Comparison of ENCODE assay signal across 1 cellular context in the genomic region with DNA sequence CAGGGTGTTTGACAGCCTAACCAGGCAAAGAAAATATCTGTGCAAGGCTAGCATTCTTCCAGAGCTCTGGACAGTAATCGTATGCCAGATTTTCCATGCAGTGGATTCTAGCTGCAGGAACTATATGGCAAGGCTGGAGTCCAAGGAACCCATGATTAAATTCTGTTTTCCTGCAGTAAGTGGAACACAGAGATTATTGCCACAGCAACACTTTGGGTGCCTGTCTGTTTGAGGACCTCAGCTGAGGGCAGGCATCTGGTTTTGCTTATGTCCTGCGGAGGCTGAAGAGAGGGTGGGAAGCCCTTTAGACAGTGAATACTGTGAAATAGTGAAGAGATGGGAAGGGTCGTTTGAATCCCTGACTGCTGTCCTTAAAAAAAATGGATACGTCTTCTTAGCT.
TF ChIP-seq lines count a peak whose summit lies in the region.

No MANE protein-coding gene starts in this region.

TF ChIP-seq in GM23338, 12 proteins besides CTCF, POLR2A, EP300 and RAD21 (continued from another document):
- TF ChIP-seq, protein P1, sequence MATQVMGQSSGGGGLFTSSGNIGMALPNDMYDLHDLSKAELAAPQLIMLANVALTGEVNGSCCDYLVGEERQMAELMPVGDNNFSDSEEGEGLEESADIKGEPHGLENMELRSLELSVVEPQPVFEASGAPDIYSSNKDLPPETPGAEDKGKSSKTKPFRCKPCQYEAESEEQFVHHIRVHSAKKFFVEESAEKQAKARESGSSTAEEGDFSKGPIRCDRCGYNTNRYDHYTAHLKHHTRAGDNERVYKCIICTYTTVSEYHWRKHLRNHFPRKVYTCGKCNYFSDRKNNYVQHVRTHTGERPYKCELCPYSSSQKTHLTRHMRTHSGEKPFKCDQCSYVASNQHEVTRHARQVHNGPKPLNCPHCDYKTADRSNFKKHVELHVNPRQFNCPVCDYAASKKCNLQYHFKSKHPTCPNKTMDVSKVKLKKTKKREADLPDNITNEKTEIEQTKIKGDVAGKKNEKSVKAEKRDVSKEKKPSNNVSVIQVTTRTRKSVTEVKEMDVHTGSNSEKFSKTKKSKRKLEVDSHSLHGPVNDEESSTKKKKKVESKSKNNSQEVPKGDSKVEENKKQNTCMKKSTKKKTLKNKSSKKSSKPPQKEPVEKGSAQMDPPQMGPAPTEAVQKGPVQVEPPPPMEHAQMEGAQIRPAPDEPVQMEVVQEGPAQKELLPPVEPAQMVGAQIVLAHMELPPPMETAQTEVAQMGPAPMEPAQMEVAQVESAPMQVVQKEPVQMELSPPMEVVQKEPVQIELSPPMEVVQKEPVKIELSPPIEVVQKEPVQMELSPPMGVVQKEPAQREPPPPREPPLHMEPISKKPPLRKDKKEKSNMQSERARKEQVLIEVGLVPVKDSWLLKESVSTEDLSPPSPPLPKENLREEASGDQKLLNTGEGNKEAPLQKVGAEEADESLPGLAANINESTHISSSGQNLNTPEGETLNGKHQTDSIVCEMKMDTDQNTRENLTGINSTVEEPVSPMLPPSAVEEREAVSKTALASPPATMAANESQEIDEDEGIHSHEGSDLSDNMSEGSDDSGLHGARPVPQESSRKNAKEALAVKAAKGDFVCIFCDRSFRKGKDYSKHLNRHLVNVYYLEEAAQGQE (IDR thresholded peaks at IDR 0.05; ENCODE audit: unreplicated experiment), result no peak
- TF ChIP-seq, protein P2, sequence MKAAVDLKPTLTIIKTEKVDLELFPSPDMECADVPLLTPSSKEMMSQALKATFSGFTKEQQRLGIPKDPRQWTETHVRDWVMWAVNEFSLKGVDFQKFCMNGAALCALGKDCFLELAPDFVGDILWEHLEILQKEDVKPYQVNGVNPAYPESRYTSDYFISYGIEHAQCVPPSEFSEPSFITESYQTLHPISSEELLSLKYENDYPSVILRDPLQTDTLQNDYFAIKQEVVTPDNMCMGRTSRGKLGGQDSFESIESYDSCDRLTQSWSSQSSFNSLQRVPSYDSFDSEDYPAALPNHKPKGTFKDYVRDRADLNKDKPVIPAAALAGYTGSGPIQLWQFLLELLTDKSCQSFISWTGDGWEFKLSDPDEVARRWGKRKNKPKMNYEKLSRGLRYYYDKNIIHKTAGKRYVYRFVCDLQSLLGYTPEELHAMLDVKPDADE (IDR thresholded peaks at IDR 0.05), result no peak
